In genomic region chr3:14764331-14765064, GRCh38 we compare ENCODE assay signal across 14 cellular contexts. TPM values are rescaled to one million over a fixed set of nuclear protein-coding genes. Genes with fewer than 3 reads are reported as not detected.
DNase-seq lines count a peak whose midpoint lies in the region; ATAC-seq and TF ChIP-seq lines count a peak whose summit lies in the region.
"Had no signal": no experiment of that assay in that cellular context is flagged by ENCODE, and none has a peak within 500 bp of the region (broad histone marks: within the 10 kb centered on the region; RNA-seq: fewer than 3 reads in every experiment).

No MANE protein-coding gene starts in this region.

- H2BK120ac ChIP-seq in neuronal stem cell (ENCODE audit: low read depth, low read length), result no peak overlapping the region

- no peaks in the 10 kb centered on the region for H3K79me1 ChIP-seq in neuronal stem cell (ENCODE audit: low read depth, low read length)

- H3K14ac ChIP-seq in neuronal stem cell (ENCODE audit: low read length), result no peak overlapping the region

- no peaks in the 10 kb centered on the region for H3K36me3 ChIP-seq in GM23248 (ENCODE audit: low read depth)
- H3K36me3 ChIP-seq in OCI-LY1 (ENCODE audit: insufficient read depth, low read length), result peaks cover 9% of the 10 kb centered on the region; the same call in 1 of the 2 replicates
- no peaks in the 10 kb centered on the region for H3K36me3 ChIP-seq in upper lobe of right lung
- no peaks in the 10 kb centered on the region for H3K36me3 ChIP-seq in neuronal stem cell (replicated peaks in 1 of 2; ENCODE audit: control insufficient read depth in 2 of 2, insufficient read depth in 2 of 2, low read length in 2 of 2)
- no peaks in the 10 kb centered on the region for H3K36me3 ChIP-seq in uterus
- H3K36me3 ChIP-seq: BLaER1 treated with 17β-estradiol and CSF1 and Interleukin-3, amounts not matched to agents 10 nM and 100 nM; SJSA1 had no signal

- DNase-seq in GM23248 (peak; percentile 13), fibroblast of the aortic adventitia (ENCODE audit: low read depth) (peak; percentile 12), upper lobe of right lung (peak; percentile 49), neuronal stem cell (ENCODE audit: low spot score) (no peak), uterus (no peak)
- no peak for DNase-seq in effector CD8-positive, alpha-beta T cell (lab: John Stamatoyannopoulos, UW)
- DNase-seq: NCI-H1417 treated with DMSO at 0.1 percent for 48 hours, NCI-H2081, NCI-H510A treated with DMSO at 0.1 percent for 48 hours, RPMI8226 had no signal

- 80 to 84% methylated on average over 8 of the region's 8 CpGs for WGBS in GM23248 (ENCODE audit: low coverage in 1 of 2, low lambda C conversion rate in 2 of 2, missing lambda C conversion rate in 2 of 2), 2 experiments
- no CpG with 5 or more reads among the region's 8 CpGs for WGBS in neuronal stem cell (ENCODE audit: extremely low coverage in 2 of 2, insufficient read length in 2 of 2, insufficient replicate concordance in 1 of 2), 2 donors

- H3K4me2 ChIP-seq in GM23248 (ENCODE audit: unreplicated experiment), result no peak overlapping the region
- H3K4me2 ChIP-seq in OCI-LY1 (ENCODE audit: low read length), result no peak overlapping the region
- no peak overlapping the region for H3K4me2 ChIP-seq in neuronal stem cell (ENCODE audit: insufficient read depth, low read length, poor library complexity, severe bottlenecking)
- H3K4me2 ChIP-seq: BLaER1 treated with 17β-estradiol and CSF1 and Interleukin-3, amounts not matched to agents 10 nM and 100 nM; GM23338 had no signal

- H2BK15ac ChIP-seq in neuronal stem cell (ENCODE audit: low read length), result no peak overlapping the region

- H3K27ac ChIP-seq in GM23248 (no peak overlapping the region), OCI-LY1 (ENCODE audit: low read depth, low read length, poor library complexity, severe bottlenecking) (peak overlapping the region; percentile 98), upper lobe of right lung (no peak overlapping the region), neuronal stem cell (replicated peaks; ENCODE audit: low read length) (no peak overlapping the region), uterus (no peak overlapping the region)
- H3K27ac ChIP-seq: BLaER1 treated with 17β-estradiol and CSF1 and Interleukin-3, amounts not matched to agents 10 nM and 100 nM; SJSA1 had no signal

- H2AFZ ChIP-seq in GM23248 (no peak overlapping the region), OCI-LY1 (ENCODE audit: low read length) (no peak overlapping the region), neuronal stem cell (ENCODE audit: low read length) (no peak overlapping the region)
- H2AFZ ChIP-seq: GM23338 had no signal

- H3K27me3 ChIP-seq in GM23248 (replicated peaks; ENCODE audit: insufficient read depth), result no peaks in the 10 kb centered on the region; the same call in 1 of the 2 replicates
- H3K27me3 ChIP-seq in OCI-LY1 (ENCODE audit: insufficient read depth, low read length), result no peaks in the 10 kb centered on the region
- H3K27me3 ChIP-seq in upper lobe of right lung, result no peaks in the 10 kb centered on the region
- H3K27me3 ChIP-seq in neuronal stem cell (ENCODE audit: control insufficient read depth in 3 of 3, insufficient read depth in 3 of 3, low read depth in 1 of 3, low read length in 3 of 3), result peaks cover 0 to 5% (median 0%) of the 10 kb centered on the region in 3 experiments
- no peaks in the 10 kb centered on the region for H3K27me3 ChIP-seq in uterus
- H3K27me3 ChIP-seq: BLaER1 treated with 17β-estradiol and CSF1 and Interleukin-3, amounts not matched to agents 10 nM and 100 nM; SJSA1 had no signal

- TF ChIP-seq POLR2A in uterus (IDR thresholded peaks at IDR 0.05), result no peak

- H2BK5ac ChIP-seq in neuronal stem cell (ENCODE audit: low read length), result no peak overlapping the region

- no peaks in the 10 kb centered on the region for H3K9me3 ChIP-seq in GM23248 (ENCODE audit: low read depth)
- H3K9me3 ChIP-seq in OCI-LY1 (ENCODE audit: low read length), result no peaks in the 10 kb centered on the region
- H3K9me3 ChIP-seq in upper lobe of right lung, result no peaks in the 10 kb centered on the region
- no peaks in the 10 kb centered on the region for H3K9me3 ChIP-seq in neuronal stem cell (replicated peaks in 1 of 2; ENCODE audit: control insufficient read depth in 2 of 2, insufficient read depth in 1 of 2, low read depth in 1 of 2, low read length in 2 of 2)
- no peaks in the 10 kb centered on the region for H3K9me3 ChIP-seq in uterus
- H3K9me3 ChIP-seq: BLaER1 treated with 17β-estradiol and CSF1 and Interleukin-3, amounts not matched to agents 10 nM and 100 nM; SJSA1 had no signal

- no peak overlapping the region for H2AK5ac ChIP-seq in neuronal stem cell (ENCODE audit: low read depth, low read length)

- H4K20me1 ChIP-seq in GM23248 (ENCODE audit: insufficient read depth) (no peaks in the 10 kb centered on the region), OCI-LY1 (ENCODE audit: insufficient read depth, low read length) (no peaks in the 10 kb centered on the region)
- H4K20me1 ChIP-seq: BLaER1 treated with 17β-estradiol and CSF1 and Interleukin-3, amounts not matched to agents 10 nM and 100 nM had no signal

- no peak overlapping the region for H3K23ac ChIP-seq in neuronal stem cell (ENCODE audit: low read depth, low read length, poor library complexity)

- H3K4me3 ChIP-seq in GM23248 (no peak overlapping the region), OCI-LY1 (ENCODE audit: low read depth, low read length, poor library complexity, severe bottlenecking) (no peak overlapping the region), fibroblast of the aortic adventitia (ENCODE audit: low read depth, low read length) (no peak overlapping the region), upper lobe of right lung (no peak overlapping the region), neuronal stem cell (ENCODE audit: low read length in 2 of 2) (peak overlapping the region in 1 of 2 donors; percentile 36), uterus (no peak overlapping the region)
- H3K4me3 ChIP-seq: BLaER1 treated with 17β-estradiol and CSF1 and Interleukin-3, amounts not matched to agents 10 nM and 100 nM; GM23338; SJSA1 had no signal

- H4K91ac ChIP-seq in neuronal stem cell (ENCODE audit: low read depth, low read length, poor library complexity), result no peak overlapping the region

- no peak for ATAC-seq in upper lobe of right lung
- ATAC-seq: GM23338 had no signal

- H3K4me1 ChIP-seq in GM23248 (ENCODE audit: insufficient read depth) (no peaks in the 10 kb centered on the region), OCI-LY1 (ENCODE audit: insufficient read depth, low read length, severe bottlenecking) (peaks cover 60% of the 10 kb centered on the region), upper lobe of right lung (no peaks in the 10 kb centered on the region), neuronal stem cell (ENCODE audit: control insufficient read depth in 2 of 2, insufficient read depth in 1 of 2, low read depth in 1 of 2, low read length in 2 of 2) (no peaks in the 10 kb centered on the region), uterus (no peaks in the 10 kb centered on the region)
- H3K4me1 ChIP-seq: SJSA1 had no signal

- intact Hi-C loops in upper lobe of right lung (cut with DNase I) (no loop called here), uterus (cut with DNase I; ENCODE audit: low total_unique reads) (no loop called here)

- H2BK12ac ChIP-seq in neuronal stem cell (ENCODE audit: low read length), result no peak overlapping the region

- H3K18ac ChIP-seq in neuronal stem cell (ENCODE audit: low read length), result no peak overlapping the region

- H3F3A ChIP-seq in GM23248 (ENCODE audit: insufficient read depth), result no peaks in the 10 kb centered on the region
- no peaks in the 10 kb centered on the region for H3F3A ChIP-seq in OCI-LY1 (ENCODE audit: insufficient read depth, low read length)

- no peak overlapping the region for H3K4ac ChIP-seq in neuronal stem cell (ENCODE audit: low read length)

- H3K79me2 ChIP-seq in GM23248 (ENCODE audit: insufficient read depth) (no peaks in the 10 kb centered on the region), OCI-LY1 (ENCODE audit: insufficient read depth, low read length) (no peaks in the 10 kb centered on the region)

- no peak overlapping the region for H3K9ac ChIP-seq in GM23248
- H3K9ac ChIP-seq in OCI-LY1 (ENCODE audit: low read length), result no peak overlapping the region
- H3K9ac ChIP-seq in neuronal stem cell (ENCODE audit: low read depth, low read length, poor library complexity), result no peak overlapping the region
- H3K9ac ChIP-seq: BLaER1 treated with 17β-estradiol and CSF1 and Interleukin-3, amounts not matched to agents 10 nM and 100 nM had no signal

- H3K9me2 ChIP-seq in GM23248 (ENCODE audit: insufficient read depth), result no peaks in the 10 kb centered on the region
- H3K9me2 ChIP-seq in OCI-LY1 (ENCODE audit: low read depth, low read length), result no peaks in the 10 kb centered on the region

- in situ Hi-C loops in GM23248 (cut with MboI), result no loop called here

- no peak for TF ChIP-seq CTCF in OCI-LY1 (IDR thresholded peaks at IDR 0.05; ENCODE audit: low read length)
- no peak for TF ChIP-seq CTCF in fibroblast of the aortic adventitia (IDR thresholded peaks at IDR 0.05; ENCODE audit: insufficient read depth, low read length)
- TF ChIP-seq CTCF in upper lobe of right lung (IDR thresholded peaks at IDR 0.05), result no peak
- TF ChIP-seq CTCF in uterus (IDR thresholded peaks at IDR 0.05), result no peak

- H4K8ac ChIP-seq in neuronal stem cell (ENCODE audit: low read depth, low read length), result no peak overlapping the region

RNA-seq across cellular contexts. Expression of gene FGD5, which starts 54.3 kb away (rescaled TPM):
- not detected in 2 replicates for total RNA-seq in GM23248 (2014; rRNA removed; shearing (Covaris generic))
- polyA plus RNA-seq in GM23248 (2016; fragmentation: Nextera tagmentation; extraction: Ambion mirVana), result not detected in 2 replicates
- total RNA-seq in fibroblast of the aortic adventitia (ENCODE audit: low replicate concordance) (0.18 and 3.9 TPM in 2 replicates), upper lobe of right lung (84.2 TPM), uterus (10 to 100 TPM in 3 of 4 donors, 1 to 10 TPM in 1; 10.0 to 66.8 (median 19.2) TPM)
- 0.39 TPM for polyA plus RNA-seq in neuronal stem cell (2013, experiment 1 of 2)
- polyA plus RNA-seq in neuronal stem cell (2013, experiment 2 of 2), result 0.43 TPM
- total RNA-seq: SJSA1 had no signal

Comparison
In these comparisons a context has a peak if more than half of its experiments do, and no peak if none do; other contexts are left out.
1. DNase-seq: peak in GM23248 (single experiment), fibroblast of the aortic adventitia (single experiment) and upper lobe of right lung (single experiment); none in effector CD8-positive, alpha-beta T cell (single experiment), neuronal stem cell (single experiment) and uterus (0 of 2).